In genomic region chr17:80063815-80064585, GRCh38 we compare ENCODE assay signal across 8 cellular contexts. TPM values are rescaled to one million over a fixed set of nuclear protein-coding genes. Genes with fewer than 3 reads are reported as not detected.
DNase-seq lines count a peak whose midpoint lies in the region; ATAC-seq, FAIRE-seq and TF ChIP-seq lines count a peak whose summit lies in the region.
"Had no signal": no experiment of that assay in that cellular context is flagged by ENCODE, and none has a peak within 500 bp of the region (broad histone marks: within the 10 kb centered on the region; RNA-seq: fewer than 3 reads in every experiment).

No MANE protein-coding gene starts in this region.

- H2AFZ ChIP-seq in OCI-LY7 (ENCODE audit: low read length): no peak overlapping the region

- H3K9me3 ChIP-seq in upper lobe of right lung (no peaks in the 10 kb centered on the region), OCI-LY7 (ENCODE audit: low read length) (no peaks in the 10 kb centered on the region)

- intact Hi-C loops in upper lobe of right lung (cut with DNase I): no loop called here
- intact Hi-C loops in OCI-LY7 (cut with micrococcal nuclease; ENCODE audit: unreplicated experiment): no loop called here

- TF ChIP-seq CTCF in upper lobe of right lung (IDR thresholded peaks at IDR 0.05): no peak
- no peak for TF ChIP-seq CTCF in OCI-LY7 (conservative IDR thresholded peaks at IDR 0.05; ENCODE audit: low read length)

- no peaks in the 10 kb centered on the region for H3K9me2 ChIP-seq in OCI-LY7 (ENCODE audit: insufficient read depth, low read length)

- H3K4me3 ChIP-seq in upper lobe of right lung (no peak overlapping the region), OCI-LY7 (ENCODE audit: low read depth, low read length, poor library complexity, severe bottlenecking) (no peak overlapping the region)

- no peak overlapping the region for H3K27ac ChIP-seq in upper lobe of right lung
- H3K27ac ChIP-seq in OCI-LY7 (ENCODE audit: low read depth, low read length, poor library complexity, severe bottlenecking): no peak overlapping the region

- POLR2A ChIA-PET in OCI-LY7 (lab: Charles Lee): no interaction called here

- H3K27me3 ChIP-seq in upper lobe of right lung: no peaks in the 10 kb centered on the region

- no peak overlapping the region for H3K4me2 ChIP-seq in OCI-LY7 (ENCODE audit: low read length)

- CTCF ChIA-PET in OCI-LY7 (lab: Charles Lee; ENCODE audit: unreplicated experiment): no interaction called here

- BruUV-seq in OCI-LY7 (replicated peaks; lab: Mats Ljungman, UMichigan): no TSS peak

- FAIRE-seq in HTR-8/SVneo (lab: Jason Lieb, UNC): peak; percentile 23
- FAIRE-seq: keratinocyte had no signal

- ATAC-seq in upper lobe of right lung: peak; percentile 82
- no peak for ATAC-seq in HG03159 (IDR thresholded peaks at IDR 0.05; ENCODE audit: unreplicated experiment)

- H4K20me1 ChIP-seq in OCI-LY7 (ENCODE audit: insufficient read depth, low read length): no peaks in the 10 kb centered on the region

- H3K79me2 ChIP-seq in OCI-LY7 (ENCODE audit: insufficient read depth, low read depth, low read length): no peaks in the 10 kb centered on the region

- no peaks in the 10 kb centered on the region for H3K36me3 ChIP-seq in upper lobe of right lung
- H3K36me3 ChIP-seq in OCI-LY7 (ENCODE audit: insufficient read depth, low read length): no peaks in the 10 kb centered on the region

- DNase-seq in HTR-8/SVneo (ENCODE audit: insufficient read length, low spot score) (peak; percentile 55), astrocyte of the hippocampus (ENCODE audit: low read depth, low spot score) (peak; percentile 84), kidney tubule cell (ENCODE audit: low spot score) (peak; percentile 88), upper lobe of right lung (peak; percentile 79), NCI-H524 (lab: John Stamatoyannopoulos, UW) (no peak), OCI-LY7 (ENCODE audit: low spot score) (no peak)

- H3K4me1 ChIP-seq in upper lobe of right lung (peaks cover 13% of the 10 kb centered on the region), OCI-LY7 (ENCODE audit: insufficient read depth, low read length, poor library complexity, severe bottlenecking) (no peaks in the 10 kb centered on the region)

RNA-seq across cellular contexts. Expression of gene CCDC40, which starts 27.6 kb away (rescaled TPM):
- total RNA-seq in upper lobe of right lung (3.5 TPM), OCI-LY7 (2022) (not detected in 2 replicates)
- total RNA-seq in OCI-LY7 (2014; rRNA removed; shearing (Covaris generic)): not detected in 2 replicates

RNA-seq across cellular contexts. Expression of gene TBC1D16, which starts 28.3 kb away (rescaled TPM):
- 21.7 TPM for total RNA-seq in upper lobe of right lung
- 0.38 and 0.41 TPM in 2 replicates for total RNA-seq in OCI-LY7 (2014; rRNA removed; shearing (Covaris generic))
- 0.63 and 0.74 TPM in 2 replicates for total RNA-seq in OCI-LY7 (2022)

RNA-seq across cellular contexts. Expression of gene GAA, which starts 37.4 kb away (rescaled TPM):
- total RNA-seq in upper lobe of right lung (99.1 TPM), OCI-LY7 (2022) (51.6 and 59.4 TPM in 2 replicates)
- 34.8 and 43.2 TPM in 2 replicates for total RNA-seq in OCI-LY7 (2014; rRNA removed; shearing (Covaris generic))

Comparison
In these comparisons a context has a peak if more than half of its experiments do, and no peak if none do; other contexts are left out.
1. DNase-seq: peak in HTR-8/SVneo (single experiment), astrocyte of the hippocampus (single experiment), kidney tubule cell (single experiment) and upper lobe of right lung (single experiment); none in NCI-H524 (0 of 2) and OCI-LY7 (single experiment).
2. RNA of gene TBC1D16, which starts 28.3 kb away (total RNA-seq): 21.7 TPM in upper lobe of right lung (single experiment); 0.38 to 0.74 TPM in OCI-LY7; every median in the first group is over 10 times any median in the second.